In the genomic region with DNA sequence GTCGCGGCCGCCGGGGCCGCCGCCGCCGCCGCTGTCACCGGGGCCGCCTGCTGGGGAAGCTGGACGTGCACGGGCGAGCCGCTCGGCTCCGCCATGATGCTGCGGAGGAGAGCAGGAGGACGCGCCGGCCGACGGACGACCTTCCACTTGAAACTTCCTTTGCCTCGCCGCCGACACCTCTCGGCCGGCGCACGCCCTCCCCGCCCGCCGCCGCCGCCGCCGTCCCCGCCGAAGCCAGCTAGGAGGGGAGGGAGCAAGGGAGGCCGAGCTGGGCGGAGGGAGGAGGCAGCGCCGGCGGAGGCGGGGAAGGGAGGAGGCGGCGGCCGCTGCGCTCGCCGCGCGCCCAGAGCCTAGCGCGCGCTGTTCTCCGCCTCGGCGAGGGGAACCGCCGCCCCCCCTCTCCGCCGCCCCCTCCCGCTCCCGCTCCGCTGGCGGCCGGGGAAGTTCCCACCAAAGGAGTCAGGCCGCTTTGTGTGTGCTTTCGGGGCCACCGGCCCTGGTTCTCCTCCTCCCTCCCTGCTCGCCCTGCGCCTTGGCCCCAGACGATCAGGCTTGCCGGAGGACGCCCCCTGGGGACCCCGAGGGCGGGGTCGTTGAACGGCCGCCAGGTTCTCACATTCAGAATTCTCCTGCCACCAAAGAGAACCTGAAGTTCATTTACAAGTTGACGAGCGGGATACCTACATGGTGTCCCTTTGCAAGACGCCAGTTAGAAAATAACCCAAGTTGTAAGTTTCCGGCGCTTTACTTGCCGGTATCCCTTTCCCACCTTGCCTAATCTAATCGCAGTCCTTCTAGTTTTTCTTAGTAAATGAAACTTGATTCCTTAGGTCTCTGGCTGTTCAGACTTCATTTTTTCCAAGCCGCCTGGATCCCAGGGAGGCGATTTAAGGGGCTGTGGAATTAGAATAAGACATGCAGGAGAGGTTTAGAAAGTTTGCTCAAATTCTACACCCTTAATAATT, we compare ENCODE assay signal across 8 cellular contexts. TPM values are rescaled to one million over a fixed set of nuclear protein-coding genes. Genes with fewer than 3 reads are reported as not detected.
DNase-seq lines count a peak whose midpoint lies in the region; ATAC-seq and TF ChIP-seq lines count a peak whose summit lies in the region.

A gene (minus strand): TSS at position 255 of the 965 bp plus-strand sequence. CDS start 160 bp downstream, at position 95.

- H3K4me3 ChIP-seq in Peyer's patch (peak within 1 kb of the TSS; percentile 72 to 96 (median 83)), fibroblast of mammary gland (ENCODE audit: control insufficient read depth, low read depth, low read length) (peak within 1 kb of the TSS; percentile 71)
- H3K4me3 ChIP-seq in naive thymus-derived CD4-positive, alpha-beta T cell (ENCODE audit: low read length): peak within 1 kb of the TSS; percentile 74

- H3K9me3 ChIP-seq in Peyer's patch: no peaks in the 10 kb centered on the region
- no peaks in the 10 kb centered on the region for H3K9me3 ChIP-seq in naive thymus-derived CD4-positive, alpha-beta T cell (ENCODE audit: control insufficient read depth in 2 of 3, low read length in 3 of 3)

- ATAC-seq in GM21528 (IDR thresholded peaks at IDR 0.05; ENCODE audit: low FRiP score, unreplicated experiment): peak; percentile 88
- ATAC-seq in naive thymus-derived CD4-positive, alpha-beta T cell: peak; percentile 78
- ATAC-seq in stimulated activated naive B cell treated with anti-CD40 and anti-IgM and Interleukin-4, amounts not matched to agents 10 μg/mL and 1 μg/mL and 100 μg/mL, for 72 hours (replicated peaks): peak; percentile 73 to 76

- peak within 1 kb of the TSS; percentile 94 for H3K27ac Mint-ChIP-seq in activated T-helper 2 cell treated with anti-CD3 and anti-CD28 coated beads, Interferon-gamma antibody, Interleukin-2, Interleukin-4, amounts not matched to agents 10 μg/mL and 5 μg/mL and 100 μg/mL, durations not matched to agents 14 hours and 24 hours and 36 hours
- peak within 1 kb of the TSS; percentile 75 to 94 (median 91) for H3K27ac Mint-ChIP-seq in naive thymus-derived CD4-positive, alpha-beta T cell
- peak within 1 kb of the TSS; percentile 93 for H3K27ac Mint-ChIP-seq in stimulated activated naive B cell treated with anti-CD40 and anti-IgM and Interleukin-4, amounts not matched to agents 10 μg/mL and 1 μg/mL and 100 μg/mL, for 72 hours

- TF ChIP-seq POLR2A in Peyer's patch (IDR thresholded peaks at IDR 0.05): peak; percentile 50 to 53

- H3K27me3 Mint-ChIP-seq in activated T-helper 2 cell treated with anti-CD3 and anti-CD28 coated beads, Interferon-gamma antibody, Interleukin-2, Interleukin-4, amounts not matched to agents 10 μg/mL and 5 μg/mL and 100 μg/mL, durations not matched to agents 14 hours and 24 hours and 36 hours (ENCODE audit: low read depth): no peaks in the 10 kb centered on the region
- peaks cover 0 to 11% (median 0%) of the 10 kb centered on the region in 5 donors for H3K27me3 Mint-ChIP-seq in naive thymus-derived CD4-positive, alpha-beta T cell
- no peaks in the 10 kb centered on the region for H3K27me3 Mint-ChIP-seq in stimulated activated naive B cell treated with anti-CD40 and anti-IgM and Interleukin-4, amounts not matched to agents 10 μg/mL and 1 μg/mL and 100 μg/mL, for 72 hours

- H3K4me1 ChIP-seq in Peyer's patch: peaks cover 0 to 27% (median 5%) of the 10 kb centered on the region in 4 donors
- H3K4me1 ChIP-seq in naive thymus-derived CD4-positive, alpha-beta T cell (ENCODE audit: control insufficient read depth in 2 of 2, insufficient read depth in 2 of 2, low read length in 2 of 2): peaks cover 26 to 28% of the 10 kb centered on the region in 2 donors

- CTCF ChIA-PET in naive thymus-derived CD4-positive, alpha-beta T cell (lab: Charles Lee): no interaction called here

- H3K36me3 ChIP-seq in Peyer's patch: no peaks in the 10 kb centered on the region
- no peaks in the 10 kb centered on the region for H3K36me3 ChIP-seq in naive thymus-derived CD4-positive, alpha-beta T cell (ENCODE audit: control insufficient read depth in 2 of 3, insufficient read depth in 3 of 3, low read length in 3 of 3)

- H3K9me3 Mint-ChIP-seq in activated T-helper 2 cell treated with anti-CD3 and anti-CD28 coated beads, Interferon-gamma antibody, Interleukin-2, Interleukin-4, amounts not matched to agents 10 μg/mL and 5 μg/mL and 100 μg/mL, durations not matched to agents 14 hours and 24 hours and 36 hours: no peaks in the 10 kb centered on the region
- H3K9me3 Mint-ChIP-seq in naive thymus-derived CD4-positive, alpha-beta T cell: no peaks in the 10 kb centered on the region
- no peaks in the 10 kb centered on the region for H3K9me3 Mint-ChIP-seq in stimulated activated naive B cell treated with anti-CD40 and anti-IgM and Interleukin-4, amounts not matched to agents 10 μg/mL and 1 μg/mL and 100 μg/mL, for 72 hours

- POLR2A ChIA-PET in naive thymus-derived CD4-positive, alpha-beta T cell (lab: Charles Lee): interaction anchor here (1.4 kb wide), 1 partner anchor 10 kb away, joined by 3 read pairs; no protein-coding TSS in a partner anchor

- intact Hi-C loops in activated T-helper 2 cell treated with anti-CD3 and anti-CD28 coated beads, Interferon-gamma antibody, Interleukin-2, Interleukin-4, amounts not matched to agents 10 μg/mL and 5 μg/mL and 100 μg/mL, durations not matched to agents 14 hours and 24 hours and 36 hours (cut with micrococcal nuclease): loop anchor here (1.0 to 10.0 kb wide), 5 partner anchors 36 to 857 kb away; a partner anchor contains a TSS
- intact Hi-C loops in naive thymus-derived CD4-positive, alpha-beta T cell (cut with micrococcal nuclease): loop anchor here (1.0 to 10.0 kb wide), 17 partner anchors 35 to 1577 kb away; a partner anchor contains a TSS

- peak within 1 kb of the TSS; percentile 93 for H3K4me3 Mint-ChIP-seq in activated T-helper 2 cell treated with anti-CD3 and anti-CD28 coated beads, Interferon-gamma antibody, Interleukin-2, Interleukin-4, amounts not matched to agents 10 μg/mL and 5 μg/mL and 100 μg/mL, durations not matched to agents 14 hours and 24 hours and 36 hours (ENCODE audit: low read depth)
- peak within 1 kb of the TSS; percentile 71 to 95 (median 93) for H3K4me3 Mint-ChIP-seq in naive thymus-derived CD4-positive, alpha-beta T cell
- peak within 1 kb of the TSS; percentile 85 to 93 for H3K4me3 Mint-ChIP-seq in stimulated activated naive B cell treated with anti-CD40 and anti-IgM and Interleukin-4, amounts not matched to agents 10 μg/mL and 1 μg/mL and 100 μg/mL, for 72 hours

- TF ChIP-seq CTCF in Peyer's patch (IDR thresholded peaks at IDR 0.05) (no peak), fibroblast of mammary gland (conservative IDR thresholded peaks at IDR 0.05; ENCODE audit: control insufficient read depth, insufficient read depth, low read depth, low read length) (no peak)

- peak; percentile 8 for DNase-seq in DMS114 treated with DMSO at 0.1 percent for 48 hours (lab: John Stamatoyannopoulos, UW; ENCODE audit: unreplicated experiment)
- DNase-seq in HuH-7.5 (ENCODE audit: low spot score): peak; percentile 66
- DNase-seq in Peyer's patch: peak; percentile 52 to 88 (median 83)
- peak; percentile 70 for DNase-seq in activated T-helper 2 cell treated with anti-CD3 and anti-CD28 coated beads, Interferon-gamma antibody, Interleukin-2, Interleukin-4, amounts not matched to agents 10 μg/mL and 5 μg/mL and 100 μg/mL, durations not matched to agents 14 hours and 24 hours and 36 hours (ENCODE audit: low spot score)
- DNase-seq in fibroblast of mammary gland (ENCODE audit: low read depth): peak; percentile 63
- peak; percentile 50 to 83 (median 67) for DNase-seq in naive thymus-derived CD4-positive, alpha-beta T cell
- DNase-seq in stimulated activated naive B cell treated with anti-CD40 and anti-IgM and Interleukin-4, amounts not matched to agents 10 μg/mL and 1 μg/mL and 100 μg/mL, for 72 hours: peak; percentile 66

- H3K4me1 Mint-ChIP-seq in activated T-helper 2 cell treated with anti-CD3 and anti-CD28 coated beads, Interferon-gamma antibody, Interleukin-2, Interleukin-4, amounts not matched to agents 10 μg/mL and 5 μg/mL and 100 μg/mL, durations not matched to agents 14 hours and 24 hours and 36 hours (ENCODE audit: low read depth): peaks cover 42% of the 10 kb centered on the region
- H3K4me1 Mint-ChIP-seq in naive thymus-derived CD4-positive, alpha-beta T cell: peaks cover 16 to 49% (median 42%) of the 10 kb centered on the region in 7 donors
- peaks cover 6 to 8% of the 10 kb centered on the region in 2 donors for H3K4me1 Mint-ChIP-seq in stimulated activated naive B cell treated with anti-CD40 and anti-IgM and Interleukin-4, amounts not matched to agents 10 μg/mL and 1 μg/mL and 100 μg/mL, for 72 hours

- peak within 1 kb of the TSS; percentile 84 to 92 (median 88) for H3K27ac ChIP-seq in Peyer's patch
- H3K27ac ChIP-seq in naive thymus-derived CD4-positive, alpha-beta T cell (ENCODE audit: low read depth, low read length): peak within 1 kb of the TSS; percentile 77

- no peaks in the 10 kb centered on the region for H3K27me3 ChIP-seq in Peyer's patch
- H3K27me3 ChIP-seq in naive thymus-derived CD4-positive, alpha-beta T cell (ENCODE audit: control insufficient read depth in 2 of 2, insufficient read depth in 2 of 2, low read length in 2 of 2): no peaks in the 10 kb centered on the region

- peaks cover 15% of the 10 kb centered on the region for H3K36me3 Mint-ChIP-seq in activated T-helper 2 cell treated with anti-CD3 and anti-CD28 coated beads, Interferon-gamma antibody, Interleukin-2, Interleukin-4, amounts not matched to agents 10 μg/mL and 5 μg/mL and 100 μg/mL, durations not matched to agents 14 hours and 24 hours and 36 hours (ENCODE audit: low read depth)
- H3K36me3 Mint-ChIP-seq in naive thymus-derived CD4-positive, alpha-beta T cell: peaks cover 0 to 2% (median 0%) of the 10 kb centered on the region in 5 donors
- H3K36me3 Mint-ChIP-seq in stimulated activated naive B cell treated with anti-CD40 and anti-IgM and Interleukin-4, amounts not matched to agents 10 μg/mL and 1 μg/mL and 100 μg/mL, for 72 hours: peaks cover 2 to 6% of the 10 kb centered on the region in 2 donors

RNA-seq across cellular contexts. Expression of the gene that starts here (rescaled TPM):
- total RNA-seq in Peyer's patch: 10 to 100 TPM; 39.6 to 55.9 (median 51.0) TPM
- 46.0 and 46.3 TPM in 2 replicates for total RNA-seq in activated T-helper 2 cell treated with anti-CD3 and anti-CD28 coated beads, Interferon-gamma antibody, Interleukin-2, Interleukin-4, amounts not matched to agents 10 μg/mL and 5 μg/mL and 100 μg/mL, durations not matched to agents 14 hours and 24 hours and 36 hours
- 10 to 100 TPM; 11.7 to 33.9 (median 20.1) TPM for total RNA-seq in naive thymus-derived CD4-positive, alpha-beta T cell
- polyA plus RNA-seq in naive thymus-derived CD4-positive, alpha-beta T cell: 1 to 10 TPM; 2.7 to 4.5 TPM

Comparison
In these comparisons a context has a peak if more than half of its experiments do, and no peak if none do; other contexts are left out.
1. Peak in every context shown above with its lines: DNase-seq, ATAC-seq, H3K4me3 ChIP-seq and H3K27ac ChIP-seq.
2. DNase-seq: peak in every context shown above with its lines; median percentile 83 in Peyer's patch; 70 in activated T-helper 2 cell treated with anti-CD3 and anti-CD28 coated beads, Interferon-gamma antibody, Interleukin-2, Interleukin-4, amounts not matched to agents 10 μg/mL and 5 μg/mL and 100 μg/mL, durations not matched to agents 14 hours and 24 hours and 36 hours; 67 in naive thymus-derived CD4-positive, alpha-beta T cell; 66 in HuH-7.5; 66 in stimulated activated naive B cell treated with anti-CD40 and anti-IgM and Interleukin-4, amounts not matched to agents 10 μg/mL and 1 μg/mL and 100 μg/mL, for 72 hours; 63 in fibroblast of mammary gland; 8 in DMS114 treated with DMSO at 0.1 percent for 48 hours.